ENCODE assay signal across 10 cellular contexts in the genomic region with DNA sequence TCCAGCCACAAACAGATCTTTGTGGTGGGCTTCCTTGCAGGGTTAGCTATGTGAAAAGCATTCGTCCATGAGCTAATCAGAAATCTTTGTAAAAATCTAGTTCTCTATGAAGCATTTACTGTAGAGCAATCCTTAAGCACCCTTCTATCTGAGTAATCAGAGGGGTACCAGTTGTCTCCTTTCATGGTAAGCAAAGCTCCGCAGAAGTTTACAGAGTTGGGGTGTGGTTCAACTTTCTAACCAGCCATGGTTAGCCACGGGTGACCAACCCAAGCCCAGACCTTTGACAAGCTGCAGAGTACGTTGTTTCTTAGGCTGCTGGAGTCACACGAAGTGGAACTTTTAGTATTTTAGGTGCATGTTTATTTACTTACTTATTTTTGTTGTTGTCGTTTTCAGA.
DNase-seq lines count a peak whose midpoint lies in the region; ATAC-seq and TF ChIP-seq lines count a peak whose summit lies in the region.
"Had no signal": no experiment of that assay in that cellular context is flagged by ENCODE, and none has a peak within 500 bp of the region (broad histone marks: within the 10 kb centered on the region; RNA-seq: fewer than 3 reads in every experiment).

No MANE protein-coding gene starts in this region.

- H3K4me3 ChIP-seq in thyroid gland (replicated peaks in 1 of 3) (no peak overlapping the region), psoas muscle (no peak overlapping the region), coronary artery (no peak overlapping the region)
- H3K4me3 ChIP-seq: neural progenitor cell, tibial nerve had no signal

- DNase-seq in activated CD8-positive, alpha-beta memory T cell treated with anti-CD3 and anti-CD28 coated beads, Interleukin-2, amount 10 ng/mL, durations not matched to agents 7 days and 5 days: peak; percentile 48
- DNase-seq in activated CD8-positive, alpha-beta memory T cell treated with anti-CD3 and anti-CD28 coated beads for 24 hours: no peak
- peak; percentile 45 to 46 for DNase-seq in thyroid gland
- no peak for DNase-seq in psoas muscle
- no peak for DNase-seq in coronary artery (ENCODE audit: low spot score)
- no peak for DNase-seq in NCI-H1436 treated with DMSO at 0.1 percent for 48 hours (lab: John Stamatoyannopoulos, UW)

- no peaks in the 10 kb centered on the region for H3K27me3 Mint-ChIP-seq in activated CD8-positive, alpha-beta memory T cell treated with anti-CD3 and anti-CD28 coated beads, Interleukin-2, amount 10 ng/mL, durations not matched to agents 7 days and 5 days
- no peaks in the 10 kb centered on the region for H3K27me3 Mint-ChIP-seq in activated T-helper 17 cell treated with anti-CD3 and anti-CD28 coated beads, Interleukin-2, amount 50 U/mL, for 72 hours

- 51 to 53% methylated on average over 6 of the region's 6 CpGs for WGBS in thyroid gland, 2 donors
- 71 to 90% (median 71%) methylated on average over 6 of the region's 6 CpGs for WGBS in psoas muscle, 3 donors

- H3K36me3 ChIP-seq in thyroid gland (no peaks in the 10 kb centered on the region), psoas muscle (ENCODE audit: insufficient read depth in 1 of 2, low read depth in 1 of 2) (no peaks in the 10 kb centered on the region)
- H3K36me3 ChIP-seq: neural progenitor cell had no signal

- no peak for TF ChIP-seq POLR2A in thyroid gland (IDR thresholded peaks at IDR 0.05)

- H3K9me3 Mint-ChIP-seq in activated CD8-positive, alpha-beta memory T cell treated with anti-CD3 and anti-CD28 coated beads, Interleukin-2, amount 10 ng/mL, durations not matched to agents 7 days and 5 days (ENCODE audit: low read depth): no peaks in the 10 kb centered on the region
- no peaks in the 10 kb centered on the region for H3K9me3 Mint-ChIP-seq in activated T-helper 17 cell treated with anti-CD3 and anti-CD28 coated beads, Interleukin-2, amount 50 U/mL, for 72 hours
- H3K9me3 Mint-ChIP-seq: neural progenitor cell had no signal

- H3K27me3 ChIP-seq in thyroid gland (no peaks in the 10 kb centered on the region), psoas muscle (ENCODE audit: insufficient read depth in 3 of 3, low read length in 2 of 3) (no peaks in the 10 kb centered on the region)
- H3K27me3 ChIP-seq: neural progenitor cell, tibial nerve had no signal

- no peak for TF ChIP-seq CTCF in thyroid gland (IDR thresholded peaks at IDR 0.05)
- no peak for TF ChIP-seq CTCF in psoas muscle (IDR thresholded peaks at IDR 0.05)
- TF ChIP-seq CTCF in coronary artery (IDR thresholded peaks at IDR 0.05): no peak

- CTCF ChIA-PET in activated CD8-positive, alpha-beta memory T cell treated with anti-CD3 and anti-CD28 coated beads, Interleukin-2, amount 10 ng/mL, durations not matched to agents 7 days and 5 days (lab: Charles Lee): no interaction called here

- peak; percentile 58 for ATAC-seq in activated CD8-positive, alpha-beta memory T cell treated with anti-CD3 and anti-CD28 coated beads, Interleukin-2, amount 10 ng/mL, durations not matched to agents 7 days and 5 days
- ATAC-seq in HG02973 (IDR thresholded peaks at IDR 0.05; ENCODE audit: unreplicated experiment) (peak; percentile 32), psoas muscle (no peak)
- ATAC-seq in activated T-helper 17 cell treated with anti-CD3 and anti-CD28 coated beads, Interleukin-2, amount 50 U/mL, for 72 hours (replicated peaks): no peak

- peaks cover 24 to 33% of the 10 kb centered on the region in 2 donors for H3K4me1 ChIP-seq in thyroid gland
- H3K4me1 ChIP-seq in psoas muscle: no peaks in the 10 kb centered on the region
- H3K4me1 ChIP-seq: neural progenitor cell had no signal

- intact Hi-C loops in thyroid gland (cut with DNase I) (no loop called here), psoas muscle (cut with DNase I) (no loop called here)

- H3K4me3 Mint-ChIP-seq in activated CD8-positive, alpha-beta memory T cell treated with anti-CD3 and anti-CD28 coated beads, Interleukin-2, amount 10 ng/mL, durations not matched to agents 7 days and 5 days: no peak overlapping the region
- no peak overlapping the region for H3K4me3 Mint-ChIP-seq in activated T-helper 17 cell treated with anti-CD3 and anti-CD28 coated beads, Interleukin-2, amount 50 U/mL, for 72 hours
- H3K4me3 Mint-ChIP-seq: neural progenitor cell had no signal

- no peaks in the 10 kb centered on the region for H3K9me3 ChIP-seq in thyroid gland
- no peaks in the 10 kb centered on the region for H3K9me3 ChIP-seq in psoas muscle
- H3K9me3 ChIP-seq: tibial nerve had no signal

- peaks cover 4% of the 10 kb centered on the region for H3K36me3 Mint-ChIP-seq in activated CD8-positive, alpha-beta memory T cell treated with anti-CD3 and anti-CD28 coated beads, Interleukin-2, amount 10 ng/mL, durations not matched to agents 7 days and 5 days
- peaks cover 14% of the 10 kb centered on the region for H3K36me3 Mint-ChIP-seq in activated T-helper 17 cell treated with anti-CD3 and anti-CD28 coated beads, Interleukin-2, amount 50 U/mL, for 72 hours (ENCODE audit: low read depth)

- peak overlapping the region; percentile 52 to 82 (median 76) for H3K27ac ChIP-seq in thyroid gland
- no peak overlapping the region for H3K27ac ChIP-seq in psoas muscle
- H3K27ac ChIP-seq in coronary artery: no peak overlapping the region
- H3K27ac ChIP-seq: neural progenitor cell had no signal

- H3K27ac Mint-ChIP-seq in activated CD8-positive, alpha-beta memory T cell treated with anti-CD3 and anti-CD28 coated beads, Interleukin-2, amount 10 ng/mL, durations not matched to agents 7 days and 5 days: peak overlapping the region; percentile 37
- H3K27ac Mint-ChIP-seq in activated T-helper 17 cell treated with anti-CD3 and anti-CD28 coated beads, Interleukin-2, amount 50 U/mL, for 72 hours: peak overlapping the region; percentile 20
- H3K27ac Mint-ChIP-seq: neural progenitor cell had no signal

- peaks cover 23% of the 10 kb centered on the region for H3K4me1 Mint-ChIP-seq in activated CD8-positive, alpha-beta memory T cell treated with anti-CD3 and anti-CD28 coated beads, Interleukin-2, amount 10 ng/mL, durations not matched to agents 7 days and 5 days
- peaks cover 6% of the 10 kb centered on the region for H3K4me1 Mint-ChIP-seq in activated T-helper 17 cell treated with anti-CD3 and anti-CD28 coated beads, Interleukin-2, amount 50 U/mL, for 72 hours

Comparison
In these comparisons a context has a peak if more than half of its experiments do, and no peak if none do; other contexts are left out.
1. DNase-seq: peak in activated CD8-positive, alpha-beta memory T cell treated with anti-CD3 and anti-CD28 coated beads, Interleukin-2, amount 10 ng/mL, durations not matched to agents 7 days and 5 days (single experiment) and thyroid gland (2 of 2); none in activated CD8-positive, alpha-beta memory T cell treated with anti-CD3 and anti-CD28 coated beads for 24 hours (single experiment), psoas muscle (0 of 2), coronary artery (single experiment) and NCI-H1436 treated with DMSO at 0.1 percent for 48 hours (single experiment).
2. ATAC-seq: peak in activated CD8-positive, alpha-beta memory T cell treated with anti-CD3 and anti-CD28 coated beads, Interleukin-2, amount 10 ng/mL, durations not matched to agents 7 days and 5 days (single experiment) and HG02973 (single experiment); none in activated T-helper 17 cell treated with anti-CD3 and anti-CD28 coated beads, Interleukin-2, amount 50 U/mL, for 72 hours (single experiment) and psoas muscle (0 of 4).
3. H3K27ac ChIP-seq: peak in thyroid gland (3 of 3); none in psoas muscle (single experiment) and coronary artery (0 of 2).